ENCODE assay signal across 20 cellular contexts in genomic region chr9:20988916-20989315, GRCh38. TPM values are rescaled to one million over a fixed set of nuclear protein-coding genes. Genes with fewer than 3 reads are reported as not detected.
DNase-seq lines count a peak whose midpoint lies in the region; ATAC-seq, FAIRE-seq and TF ChIP-seq lines count a peak whose summit lies in the region.
"Had no signal": no experiment of that assay in that cellular context is flagged by ENCODE, and none has a peak within 500 bp of the region (broad histone marks: within the 10 kb centered on the region; RNA-seq: fewer than 3 reads in every experiment).

No MANE protein-coding gene starts in this region.

- ATAC-seq in HG02870 (IDR thresholded peaks at IDR 0.05; ENCODE audit: unreplicated experiment): peak; percentile 44
- ATAC-seq in GM12878: no peak
- peak; percentile 56 for ATAC-seq in left lung
- ATAC-seq: activated CD4-positive, CD25-positive, alpha-beta regulatory T cell treated with anti-CD3 and anti-CD28 coated beads, Interleukin-2, amount 50 U/mL, for 24 hours; activated naive CD4-positive, alpha-beta T cell treated with anti-CD3 and anti-CD28 coated beads, Interleukin-2, amount 50 U/mL, for 72 hours; GM23338; SK-N-SH treated with all-trans-retinoic acid at 6 μM for 48 hours had no signal

- no peak for TF ChIP-seq CTCF in AG10803 (conservative IDR thresholded peaks at IDR 0.05; ENCODE audit: low read length)
- TF ChIP-seq CTCF in GM12878 (IDR thresholded peaks at IDR 0.05 in 2 of 3, conservative IDR thresholded peaks at IDR 0.05 in 1 of 3; ENCODE audit: control insufficient read depth in 2 of 3, extremely low read depth in 1 of 3, insufficient read depth in 1 of 3, low read depth in 3 of 3, low read length in 3 of 3): no peak
- TF ChIP-seq CTCF in left lung (IDR thresholded peaks at IDR 0.05): no peak

- CTCF ChIA-PET in GM12878 (lab: Yijun Ruan, JAX): interaction anchor here (0.6 to 1.2 kb wide), 2 partner anchors 9 to 32 kb away, joined by 3 read pairs; no protein-coding TSS in a partner anchor

- H2AFZ ChIP-seq in GM12878 (ENCODE audit: control insufficient read depth, low read depth, low read length): no peak overlapping the region
- H2AFZ ChIP-seq: GM23338 had no signal

- intact Hi-C loops in GM12878 (cut with micrococcal nuclease; ENCODE audit: unreplicated experiment): no loop called here
- intact Hi-C loops in left lung (cut with DNase I): no loop called here
- intact Hi-C loops in posterior vena cava (cut with DNase I): no loop called here

- H3K27me3 ChIP-seq in GM12878 (replicated peaks in 1 of 2; ENCODE audit: control insufficient read depth in 2 of 2, insufficient read depth in 2 of 2, low read length in 1 of 2) (no peaks in the 10 kb centered on the region), left lung (no peaks in the 10 kb centered on the region)
- H3K27me3 ChIP-seq: Peyer's patch, right atrium auricular region had no signal

- H3K4me3 ChIP-seq in AG10803 (ENCODE audit: low read length) (no peak overlapping the region), GM12878 (no peak overlapping the region), left lung (no peak overlapping the region)
- H3K4me3 ChIP-seq: GM23338, left ventricle myocardium inferior, Peyer's patch, right atrium auricular region had no signal

- no peak overlapping the region for H3K9ac ChIP-seq in GM12878 (ENCODE audit: control insufficient read depth, insufficient read depth, low read length)

- H3K9me3 ChIP-seq in GM12878 (replicated peaks; ENCODE audit: control insufficient read depth, insufficient read depth, low read length) (no peaks in the 10 kb centered on the region; the same call in 2 of the 3 replicates), left lung (no peaks in the 10 kb centered on the region)
- H3K9me3 ChIP-seq: left ventricle myocardium inferior, Peyer's patch, right atrium auricular region had no signal

- in situ Hi-C loops in GM12878 (cut with MboI): no loop called here

- no peaks in the 10 kb centered on the region for H3K79me2 ChIP-seq in GM12878 (ENCODE audit: control insufficient read depth, insufficient read depth, low read length)

- no peaks in the 10 kb centered on the region for H4K20me1 ChIP-seq in GM12878 (ENCODE audit: control insufficient read depth, insufficient read depth)

- DNase-seq in AG10803 (ENCODE audit: low read depth) (peak; percentile 23), GM12878 (ENCODE audit: low read depth, low spot score) (no peak), left lung (no peak), AG08395 (ENCODE audit: low spot score) (no peak), NCI-H1092 treated with DMSO at 0.1 percent for 48 hours (lab: John Stamatoyannopoulos, UW) (no peak), SKM-1 treated with dmso at 0.1 percent for 144 hours (lab: John Stamatoyannopoulos, UW; ENCODE audit: unreplicated experiment) (no peak), posterior vena cava (ENCODE audit: low spot score) (no peak)
- DNase-seq: activated CD8-positive, alpha-beta memory T cell treated with anti-CD3 and anti-CD28 coated beads for 24 hours; dermis blood vessel endothelial cell; left ventricle myocardium inferior; NCI-H1436 treated with DMSO at 0.1 percent for 48 hours; NCI-H82; Peyer's patch; stimulated activated CD4-positive, alpha-beta T cell treated with anti-CD3 and anti-CD28 coated beads, Interleukin-15, amount 100 ng/mL, for 24 hours had no signal

- 18% methylated on average over 3 of the region's 3 CpGs for WGBS in GM12878 (ENCODE audit: insufficient coverage, insufficient replicate concordance, low lambda C conversion rate, missing lambda C conversion rate)

- TF ChIP-seq RAD21 in GM12878 (IDR thresholded peaks at IDR 0.05; ENCODE audit: insufficient read depth, low read depth, low read length): no peak

- peaks cover 11 to 16% of the 10 kb centered on the region in 2 experiments; a peak in 3 of 4 replicates for H3K36me3 ChIP-seq in GM12878 (ENCODE audit: control insufficient read depth in 2 of 2, insufficient read depth in 2 of 2, low read length in 1 of 2)
- peaks cover 0 to 14% of the 10 kb centered on the region in 2 donors for H3K36me3 ChIP-seq in left lung
- H3K36me3 ChIP-seq: Peyer's patch had no signal

- no peak for TF ChIP-seq POLR2A in GM12878 (IDR thresholded peaks at IDR 0.05; ENCODE audit: low read depth, low read length)

- RAD21 ChIA-PET in GM12878 (lab: Charles Lee; ENCODE audit: unreplicated experiment): no interaction called here

- BruUV-seq in GM12878 (replicated peaks; lab: Mats Ljungman, UMichigan): no TSS peak

- H3K4me1 ChIP-seq in GM12878 (ENCODE audit: control insufficient read depth, insufficient read depth, low read length) (no peaks in the 10 kb centered on the region), left lung (peaks cover 4 to 33% of the 10 kb centered on the region in 2 donors)
- H3K4me1 ChIP-seq: left ventricle myocardium inferior, Peyer's patch, right atrium auricular region had no signal

- FAIRE-seq in GM12878 (lab: Jason Lieb, UNC): no peak

- H3K4me2 ChIP-seq in GM12878 (ENCODE audit: control insufficient read depth, insufficient read depth): no peak overlapping the region
- H3K4me2 ChIP-seq: GM23338 had no signal

- SMC1A ChIA-PET in GM12878 (lab: Charles Lee; ENCODE audit: uncharacterized antibody, unreplicated experiment): interaction anchor here (0.6 to 4.5 kb wide), 2 partner anchors 9 to 107 kb away, joined by 3 to 17 read pairs; no protein-coding TSS in a partner anchor

- no peak for TF ChIP-seq EP300 in GM12878 (IDR thresholded peaks at IDR 0.05; ENCODE audit: borderline replicate concordance in 1 of 2, control insufficient read depth in 1 of 2, low read depth in 2 of 2, low read length in 2 of 2)

- POLR2A ChIA-PET in GM12878 (lab: Charles Lee): interaction anchor here (0.7 kb wide), 1 partner anchor 348 kb away, joined by 8 read pairs; no protein-coding TSS in a partner anchor

- H3K27ac ChIP-seq in GM12878 (ENCODE audit: control insufficient read depth, insufficient read depth) (no peak overlapping the region), left lung (peak overlapping the region in 1 of 2 donors; percentile 87)
- H3K27ac ChIP-seq: left ventricle myocardium inferior, Peyer's patch, right atrium auricular region had no signal

TF ChIP-seq in GM12878, 131 proteins besides CTCF, POLR2A, EP300 and RAD21 (continues in another document):
- TF ChIP-seq RUNX3 (IDR thresholded peaks at IDR 0.05; ENCODE audit: low read length): peak; percentile 21; the same call in 1 of the 2 replicates
- TF ChIP-seq JUNB (IDR thresholded peaks at IDR 0.05): peak; percentile 38; the same call in 1 of the 2 replicates
- TF ChIP-seq NR2C1 (IDR thresholded peaks at IDR 0.05): no peak
- no peak for TF ChIP-seq MYB (IDR thresholded peaks at IDR 0.05; ENCODE audit: borderline replicate concordance, low read depth, low read length)
- no peak for TF ChIP-seq HSF1 (IDR thresholded peaks at IDR 0.05; ENCODE audit: low read depth, low read length)
- TF ChIP-seq NFIC (IDR thresholded peaks at IDR 0.05; ENCODE audit: low read depth, low read length): peak; percentile 18; the same call in 1 of the 2 replicates
- no peak for TF ChIP-seq JUND (IDR thresholded peaks at IDR 0.05; ENCODE audit: low read depth, low read length)

RNA-seq across cellular contexts. Expression of gene HACD4, which starts 42.5 kb away (rescaled TPM):
- 30.8 and 33.4 TPM in 2 replicates for total RNA-seq in GM12878 (2013; cell fraction: nucleolus; rRNA removed)
- total RNA-seq in GM12878 (2014; rRNA removed): 7.5 and 9.5 TPM in 2 replicates
- total RNA-seq in GM12878 (2014; rRNA removed; fragmentation: Illumina TruSeq; extraction: Trizol): 7.1 and 7.2 TPM in 2 replicates
- total RNA-seq in GM12878 (2021): 5.1 and 5.8 TPM in 2 replicates
- 2.5 TPM for polyA plus RNA-seq in GM12878 (2011; ENCODE audit: low read depth)
- polyA plus RNA-seq in GM12878 (2011; rRNA removed): 7.6 and 10.8 TPM in 2 replicates
- polyA plus RNA-seq in GM12878 (2011; cell fraction: cytosol; rRNA removed): 3.2 and 3.7 TPM in 2 replicates
- polyA plus RNA-seq in GM12878 (2011; cell fraction: nucleus; rRNA removed): 3.6 and 4.5 TPM in 2 replicates
- 4.4 and 4.5 TPM in 2 replicates for polyA plus RNA-seq in GM12878 (2012)
- 7.1 and 10.3 TPM in 2 replicates for polyA plus RNA-seq in GM12878 (2014; fragmentation: Illumina TruSeq; extraction: Trizol)
- polyA plus RNA-seq in GM12878 (2014; fragmentation: Nextera tagmentation; extraction: Ambion mirVana): 1 to 10 TPM; 3.2 to 3.3 TPM
- polyA plus RNA-seq in GM12878 (2014; rRNA removed): 4.2 and 5.5 TPM in 2 replicates
- 1 to 10 TPM; 4.7 to 4.8 TPM for polyA plus RNA-seq in GM12878 (2016; fragmentation: Nextera tagmentation; extraction: Ambion mirVana)
- 7.9 and 8.6 TPM in 2 replicates for polyA minus RNA-seq in GM12878 (2011; rRNA and poly(A)+ RNA removed)
- 1.3 and 1.9 TPM in 2 replicates for polyA minus RNA-seq in GM12878 (2011; cell fraction: cytosol; rRNA and poly(A)+ RNA removed)
- polyA minus RNA-seq in GM12878 (2011; cell fraction: nucleus; rRNA and poly(A)+ RNA removed): 6.4 and 7.6 TPM in 2 replicates
- 1 to 10 TPM; 6.3 to 8.4 TPM for total RNA-seq in left lung
- total RNA-seq in posterior vena cava: 1 to 10 TPM; 1.6 to 2.1 TPM
